ENCODE assay signal across 2 cellular contexts in the genomic region with DNA sequence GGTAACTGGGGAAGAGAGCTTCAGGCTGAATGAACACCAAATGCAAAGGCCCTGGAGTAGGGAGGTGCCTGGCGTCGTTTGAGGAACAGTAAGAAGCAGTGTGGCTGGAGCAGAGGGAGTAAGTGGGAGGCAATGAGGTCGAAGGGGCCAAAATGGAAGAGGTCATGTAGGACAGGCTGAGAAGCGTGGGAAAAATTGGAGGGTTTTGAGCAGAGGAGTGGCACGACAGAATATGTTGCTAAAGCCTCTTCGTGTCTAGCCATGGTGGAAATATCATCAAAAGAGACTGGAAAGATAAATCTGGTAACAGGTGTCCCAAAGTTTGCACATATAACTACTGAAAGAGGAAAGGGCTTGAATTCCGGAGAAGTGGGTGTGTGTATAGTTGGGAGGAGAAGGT.
TF ChIP-seq lines count a peak whose summit lies in the region.

No MANE protein-coding gene starts in this region.

TF ChIP-seq in SK-N-SH, 30 proteins besides CTCF, POLR2A, EP300 and RAD21 (continued from another document):
- TF ChIP-seq REST (IDR thresholded peaks at IDR 0.05; ENCODE audit: low read depth, low read length), result no peak
- TF ChIP-seq RFX5 (IDR thresholded peaks at IDR 0.05; ENCODE audit: low read length), result no peak
- no peak for TF ChIP-seq NRF1 (IDR thresholded peaks at IDR 0.05; ENCODE audit: low read depth, low read length)
- TF ChIP-seq FOXJ3 (CRISPR knock-in tag; IDR thresholded peaks at IDR 0.05), result no peak
- TF ChIP-seq GATA2 (CRISPR knock-in tag; IDR thresholded peaks at IDR 0.05), result no peak
- no peak for TF ChIP-seq SMC3 (IDR thresholded peaks at IDR 0.05; ENCODE audit: low read depth, low read length)
- TF ChIP-seq, protein P1, sequence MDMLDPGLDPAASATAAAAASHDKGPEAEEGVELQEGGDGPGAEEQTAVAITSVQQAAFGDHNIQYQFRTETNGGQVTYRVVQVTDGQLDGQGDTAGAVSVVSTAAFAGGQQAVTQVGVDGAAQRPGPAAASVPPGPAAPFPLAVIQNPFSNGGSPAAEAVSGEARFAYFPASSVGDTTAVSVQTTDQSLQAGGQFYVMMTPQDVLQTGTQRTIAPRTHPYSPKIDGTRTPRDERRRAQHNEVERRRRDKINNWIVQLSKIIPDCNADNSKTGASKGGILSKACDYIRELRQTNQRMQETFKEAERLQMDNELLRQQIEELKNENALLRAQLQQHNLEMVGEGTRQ (IDR thresholded peaks at IDR 0.05; ENCODE audit: borderline replicate concordance, low read depth, low read length), result no peak
- no peak for TF ChIP-seq JUND (IDR thresholded peaks at IDR 0.05)
- no peak for TF ChIP-seq RXRA (IDR thresholded peaks at IDR 0.05; ENCODE audit: borderline replicate concordance, low read depth)
- no peak for TF ChIP-seq TEAD4 (IDR thresholded peaks at IDR 0.05; ENCODE audit: borderline replicate concordance, insufficient read depth)
TF ChIP-seq in SK-N-SH: peak in this region for 0.

TF ChIP-seq in SK-N-SH treated with all-trans-retinoic acid at 6 μM for 48 hours, 23 proteins besides CTCF, POLR2A, EP300 and RAD21 (continued from another document):
- TF ChIP-seq CSRNP3 (CRISPR knock-in tag; IDR thresholded peaks at IDR 0.05), result no peak
- no peak for TF ChIP-seq TOX (CRISPR knock-in tag; IDR thresholded peaks at IDR 0.05; ENCODE audit: borderline replicate concordance)
- no peak for TF ChIP-seq PPARA (CRISPR knock-in tag; IDR thresholded peaks at IDR 0.05; ENCODE audit: borderline replicate concordance)
- no peak for TF ChIP-seq ZC3H10 (CRISPR knock-in tag; IDR thresholded peaks at IDR 0.05)
- no peak for TF ChIP-seq CREB5 (CRISPR knock-in tag; IDR thresholded peaks at IDR 0.05; ENCODE audit: low read depth)
- no peak for TF ChIP-seq TCF4 (CRISPR knock-in tag; IDR thresholded peaks at IDR 0.05; ENCODE audit: borderline replicate concordance)
- TF ChIP-seq ARNTL (CRISPR knock-in tag; IDR thresholded peaks at IDR 0.05; ENCODE audit: borderline replicate concordance, low read depth), result no peak
- TF ChIP-seq ZFP30 (CRISPR knock-in tag; IDR thresholded peaks at IDR 0.05), result no peak
- no peak for TF ChIP-seq ZNF565 (CRISPR knock-in tag; conservative IDR thresholded peaks at IDR 0.05; ENCODE audit: low read depth)
